Comparison of ENCODE assay signal across 8 cellular contexts in the genomic region with DNA sequence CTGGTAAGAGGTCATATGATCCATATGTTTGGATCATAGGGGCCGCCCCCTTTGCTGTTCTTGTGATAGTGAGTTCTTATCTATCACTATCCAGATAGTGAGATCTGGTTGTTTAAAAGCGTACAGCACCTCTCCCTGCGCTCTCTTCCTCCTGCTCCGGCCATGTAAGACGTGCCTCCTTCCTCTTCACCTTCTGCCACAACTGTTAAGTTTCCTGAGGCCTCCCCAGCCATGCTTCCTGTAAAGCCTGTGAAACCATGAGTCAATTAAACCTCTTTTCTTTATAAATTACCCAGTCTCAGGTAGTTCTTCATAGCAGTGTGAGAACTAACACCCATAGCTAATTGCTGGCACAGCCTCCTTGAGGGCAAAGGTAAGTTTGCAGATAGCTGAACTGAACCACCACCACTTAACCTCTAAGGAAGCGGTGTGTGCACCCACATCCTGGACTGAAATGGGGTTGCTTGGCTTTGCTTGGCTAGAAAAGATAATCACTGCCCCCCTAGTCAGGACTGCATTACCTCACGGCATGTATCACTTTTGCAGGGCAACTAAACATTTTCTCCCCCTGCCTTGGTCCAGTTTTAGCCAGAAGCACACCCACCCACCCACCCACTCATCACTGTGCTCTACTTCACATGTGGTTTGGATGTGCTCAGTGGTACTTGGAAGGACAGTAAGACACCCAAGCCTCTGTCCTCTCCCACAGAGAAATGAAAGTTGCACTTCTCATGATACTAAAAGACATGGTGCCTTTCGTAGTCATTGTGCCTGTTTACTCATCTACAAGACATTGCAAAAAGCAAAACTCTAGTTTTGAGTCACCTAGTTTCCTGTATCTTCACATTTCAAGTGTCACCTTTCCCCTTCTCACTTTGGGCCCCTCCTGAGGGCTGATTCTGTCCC.
DNase-seq lines count a peak whose midpoint lies in the region; ATAC-seq and TF ChIP-seq lines count a peak whose summit lies in the region.

No MANE protein-coding gene starts in this region.

- H3K9me3 ChIP-seq in neutrophil = no peaks in the 10 kb centered on the region

- DNase-seq in activated CD8-positive, alpha-beta memory T cell treated with anti-CD3 and anti-CD28 coated beads for 4 hours (ENCODE audit: low read depth in 2 of 2) = peak; percentile 14 to 33
- DNase-seq in NCI-H510A (lab: John Stamatoyannopoulos, UW) (no peak), NCI-H2107 treated with DMSO at 0.1 percent for 48 hours (lab: John Stamatoyannopoulos, UW; ENCODE audit: unreplicated experiment) (no peak), NCI-H1092 (lab: John Stamatoyannopoulos, UW) (no peak), kidney tubule cell (ENCODE audit: low spot score) (no peak)

- H3K27ac ChIP-seq in neutrophil = peak overlapping the region; percentile 66

- H3K36me3 ChIP-seq in neutrophil = peaks cover 42% of the 10 kb centered on the region

- H3K27me3 ChIP-seq in neutrophil = no peaks in the 10 kb centered on the region

- H3K4me1 ChIP-seq in neutrophil (ENCODE audit: control insufficient read depth in 1 of 2, insufficient read depth in 1 of 2, low read depth in 1 of 2, low read length in 1 of 2) = peaks cover 24 to 27% of the 10 kb centered on the region in 2 experiments

- ATAC-seq in GM18907 (IDR thresholded peaks at IDR 0.05; ENCODE audit: unreplicated experiment) (peak; percentile 78), HG03064 (IDR thresholded peaks at IDR 0.05; ENCODE audit: low read depth, unreplicated experiment) (peak; percentile 67)

- no peak for TF ChIP-seq CTCF in neutrophil (IDR thresholded peaks at IDR 0.05)

- no peak overlapping the region for H3K4me3 ChIP-seq in neutrophil (ENCODE audit: low read depth in 1 of 2, low read length in 1 of 2)

Comparison
In these comparisons a context has a peak if more than half of its experiments do, and no peak if none do; other contexts are left out.
1. DNase-seq: peak in activated CD8-positive, alpha-beta memory T cell treated with anti-CD3 and anti-CD28 coated beads for 4 hours (2 of 2); none in NCI-H510A (single experiment), NCI-H2107 treated with DMSO at 0.1 percent for 48 hours (single experiment), NCI-H1092 (single experiment) and kidney tubule cell (single experiment).